In the genomic region with DNA sequence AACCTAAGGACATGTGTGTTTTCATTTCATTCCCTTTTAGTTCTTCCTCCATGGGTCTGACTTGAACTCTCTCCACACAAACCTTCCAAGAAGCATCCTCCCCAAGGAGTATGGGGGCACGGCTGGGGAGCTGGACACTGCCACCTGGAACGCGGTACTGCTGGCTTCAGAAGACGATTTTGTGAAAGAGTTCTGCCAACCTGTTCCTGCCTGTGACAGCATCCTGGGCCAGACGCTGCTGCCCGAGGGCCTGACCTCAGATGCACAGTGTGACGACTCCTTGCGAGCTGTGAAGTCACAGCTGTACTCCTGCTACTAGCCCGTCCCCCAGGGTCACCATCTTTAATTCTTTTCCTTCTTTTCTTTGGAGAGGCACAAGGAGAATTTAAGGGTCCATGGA, we compare ENCODE assay signal across 1 cellular context.
TF ChIP-seq lines count a peak whose summit lies in the region.

No MANE protein-coding gene starts in this region.

TF ChIP-seq in GM12878, 131 proteins besides CTCF, POLR2A, EP300 and RAD21:
- TF ChIP-seq PAX8 (IDR thresholded peaks at IDR 0.05) (no peak), SREBF2 (IDR thresholded peaks at IDR 0.05; ENCODE audit: low read length) (no peak)
